Comparison of ENCODE assay signal across 16 cellular contexts in the genomic region with DNA sequence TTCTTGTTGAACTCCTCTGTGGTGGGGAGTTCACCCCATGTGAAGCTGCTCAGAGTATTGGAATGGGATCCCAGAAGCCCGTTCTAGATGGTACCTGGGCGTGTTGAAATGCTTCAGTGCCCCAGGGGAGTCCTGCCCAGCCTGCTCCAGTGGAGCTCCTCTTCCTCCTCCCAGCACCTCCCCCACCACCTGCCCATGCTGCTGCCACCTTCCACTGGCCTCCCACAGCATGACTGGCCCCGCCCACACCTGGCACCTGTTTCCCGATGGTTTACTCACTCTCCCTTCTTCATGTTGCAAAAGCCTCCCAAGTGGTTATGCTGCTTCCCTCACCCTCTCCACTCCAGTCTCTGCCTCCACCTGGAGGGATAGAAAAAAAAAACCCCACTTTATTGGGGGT. TPM values are rescaled to one million over a fixed set of nuclear protein-coding genes. Genes with fewer than 3 reads are reported as not detected.
DNase-seq lines count a peak whose midpoint lies in the region; ATAC-seq and TF ChIP-seq lines count a peak whose summit lies in the region.
"Had no signal": no experiment of that assay in that cellular context is flagged by ENCODE, and none has a peak within 500 bp of the region (broad histone marks: within the 10 kb centered on the region; RNA-seq: fewer than 3 reads in every experiment).

No MANE protein-coding gene starts in this region.

- H3K9me3 Mint-ChIP-seq in natural killer cell = no peaks in the 10 kb centered on the region
- H3K9me3 Mint-ChIP-seq: activated naive CD4-positive, alpha-beta T cell treated with anti-CD3 and anti-CD28 coated beads, Interleukin-2, amount 50 U/mL, for 72 hours; T-helper 1 cell treated with Interleukin-12 subunit alpha and Interleukin-12 subunit beta and Interleukin-4 antibody, amounts not matched to agents 30 μg/mL and 1 μg/mL, for 36 hours had no signal

- H3K9me2 ChIP-seq in OCI-LY7 (ENCODE audit: insufficient read depth, low read length) = no peaks in the 10 kb centered on the region

- H3K4me1 Mint-ChIP-seq in natural killer cell = peaks cover 6 to 7% of the 10 kb centered on the region in 2 donors

- peaks cover 3 to 12% of the 10 kb centered on the region in 2 donors for H3K27me3 Mint-ChIP-seq in natural killer cell (ENCODE audit: low read depth in 2 of 2)

- TF ChIP-seq CTCF in body of pancreas (IDR thresholded peaks at IDR 0.05) (no peak), natural killer cell (IDR thresholded peaks at IDR 0.05) (no peak), OCI-LY7 (conservative IDR thresholded peaks at IDR 0.05; ENCODE audit: low read length) (no peak)

- no peak for TF ChIP-seq POLR2A in body of pancreas (IDR thresholded peaks at IDR 0.05)

- H4K20me1 ChIP-seq in OCI-LY7 (ENCODE audit: insufficient read depth, low read length) = no peaks in the 10 kb centered on the region

- intact Hi-C loops in body of pancreas (cut with DNase I) = loop anchor here (5.0 kb wide), 1 partner anchor 362 kb away; no protein-coding TSS in a partner anchor
- intact Hi-C loops in natural killer cell (cut with micrococcal nuclease) = no loop called here
- intact Hi-C loops in OCI-LY7 (cut with micrococcal nuclease; ENCODE audit: unreplicated experiment) = no loop called here

- no peak overlapping the region for H3K27ac Mint-ChIP-seq in natural killer cell
- H3K27ac Mint-ChIP-seq: activated naive CD4-positive, alpha-beta T cell treated with anti-CD3 and anti-CD28 coated beads, Interleukin-2, amount 50 U/mL, for 72 hours; T-helper 1 cell treated with Interleukin-12 subunit alpha and Interleukin-12 subunit beta and Interleukin-4 antibody, amounts not matched to agents 30 μg/mL and 1 μg/mL, for 36 hours had no signal

- H3K36me3 ChIP-seq in body of pancreas (replicated peaks in 1 of 2; ENCODE audit: insufficient read depth in 1 of 2, low read depth in 2 of 2) (no peaks in the 10 kb centered on the region), OCI-LY7 (ENCODE audit: insufficient read depth, low read length) (no peaks in the 10 kb centered on the region)
- H3K36me3 ChIP-seq: gastroesophageal sphincter, HAP-1 had no signal

- H3K4me1 ChIP-seq in body of pancreas = no peaks in the 10 kb centered on the region
- no peaks in the 10 kb centered on the region for H3K4me1 ChIP-seq in OCI-LY7 (ENCODE audit: insufficient read depth, low read length, poor library complexity, severe bottlenecking)
- H3K4me1 ChIP-seq: HAP-1 had no signal

- ATAC-seq in body of pancreas (peak; percentile 62), HG02571 (IDR thresholded peaks at IDR 0.05; ENCODE audit: unreplicated experiment) (no peak), natural killer cell (no peak), GM18519 (IDR thresholded peaks at IDR 0.05; ENCODE audit: low FRiP score, unreplicated experiment) (no peak)
- ATAC-seq: activated naive CD4-positive, alpha-beta T cell treated with anti-CD3 and anti-CD28 coated beads, Interleukin-2, amount 50 U/mL, for 72 hours; gastroesophageal sphincter; K562; Panc1 had no signal

- no peaks in the 10 kb centered on the region for H3K9me3 ChIP-seq in body of pancreas
- H3K9me3 ChIP-seq in OCI-LY7 (ENCODE audit: low read length) = no peaks in the 10 kb centered on the region
- H3K9me3 ChIP-seq: gastroesophageal sphincter, HAP-1 had no signal

- H2AFZ ChIP-seq in OCI-LY7 (ENCODE audit: low read length) = no peak overlapping the region

- H3K79me2 ChIP-seq in OCI-LY7 (ENCODE audit: insufficient read depth, low read depth, low read length) = no peaks in the 10 kb centered on the region

- no peak overlapping the region for H3K27ac ChIP-seq in body of pancreas
- no peak overlapping the region for H3K27ac ChIP-seq in OCI-LY7 (ENCODE audit: low read depth, low read length, poor library complexity, severe bottlenecking)
- H3K27ac ChIP-seq: gastroesophageal sphincter had no signal

- no peak overlapping the region for H3K4me2 ChIP-seq in OCI-LY7 (ENCODE audit: low read length)

- H3K4me3 Mint-ChIP-seq in natural killer cell = no peak overlapping the region
- H3K4me3 Mint-ChIP-seq: T-helper 1 cell treated with Interleukin-12 subunit alpha and Interleukin-12 subunit beta and Interleukin-4 antibody, amounts not matched to agents 30 μg/mL and 1 μg/mL, for 36 hours had no signal

- no peaks in the 10 kb centered on the region for H3K27me3 ChIP-seq in body of pancreas

- H3K4me3 ChIP-seq in body of pancreas = no peak overlapping the region
- no peak overlapping the region for H3K4me3 ChIP-seq in OCI-LY7 (ENCODE audit: low read depth, low read length, poor library complexity, severe bottlenecking)
- H3K4me3 ChIP-seq: gastroesophageal sphincter, HAP-1, K562 had no signal

- CTCF ChIA-PET in OCI-LY7 (lab: Charles Lee; ENCODE audit: unreplicated experiment) = interaction anchor here (0.6 kb wide), 1 partner anchor 300 kb away, joined by 3 read pairs; no protein-coding TSS in a partner anchor

- no peaks in the 10 kb centered on the region for H3K36me3 Mint-ChIP-seq in natural killer cell
- H3K36me3 Mint-ChIP-seq: activated naive CD4-positive, alpha-beta T cell treated with anti-CD3 and anti-CD28 coated beads, Interleukin-2, amount 50 U/mL, for 72 hours had no signal

- POLR2A ChIA-PET in OCI-LY7 (lab: Charles Lee) = interaction anchor here (0.7 kb wide), 1 partner anchor 406 kb away, joined by 4 read pairs; no protein-coding TSS in a partner anchor

- peak; percentile 63 for DNase-seq in DMS79 treated with DMSO at 0.1 percent for 48 hours (lab: John Stamatoyannopoulos, UW)
- DNase-seq in NCI-H2107 treated with DMSO at 0.1 percent for 48 hours (lab: John Stamatoyannopoulos, UW; ENCODE audit: unreplicated experiment) = peak; percentile 86
- DNase-seq in body of pancreas = peak; percentile 58 to 78 (median 69)
- DNase-seq in mucosa of gallbladder (ENCODE audit: low spot score) = peak; percentile 53
- DNase-seq in natural killer cell = no peak
- DNase-seq in OCI-LY7 (ENCODE audit: low spot score) = no peak
- DNase-seq: activated CD4-positive, alpha-beta T cell treated with anti-CD3 and anti-CD28 coated beads for 1 hour; NCI-H1694 had no signal

- no TSS peak for BruUV-seq in OCI-LY7 (replicated peaks; lab: Mats Ljungman, UMichigan)

- 28 to 57% methylated on average over 4 of the region's 4 CpGs for WGBS in body of pancreas, 2 donors

RNA-seq across cellular contexts. Expression of gene PCBD1, which starts 32.2 kb away (rescaled TPM):
- total RNA-seq in body of pancreas (10 to 100 TPM; 40.5 to 67.7 TPM), mucosa of gallbladder (142 TPM), natural killer cell (10 to 100 TPM in 2 of 3 donors, 1 to 10 TPM in 1; 7.2 to 15.3 (median 10.4) TPM), OCI-LY7 (2022) (20.7 and 25.4 TPM in 2 replicates)
- total RNA-seq in OCI-LY7 (2014; rRNA removed; shearing (Covaris generic)) = 4.9 and 7.9 TPM in 2 replicates

Comparison
In these comparisons a context has a peak if more than half of its experiments do, and no peak if none do; other contexts are left out.
1. DNase-seq: peak in DMS79 treated with DMSO at 0.1 percent for 48 hours (single experiment), NCI-H2107 treated with DMSO at 0.1 percent for 48 hours (single experiment), body of pancreas (4 of 4) and mucosa of gallbladder (single experiment); none in natural killer cell (single experiment) and OCI-LY7 (single experiment).